ENCODE assay signal across 8 cellular contexts in genomic region chr20:4814696-4815252, GRCh38. TPM values are rescaled to one million over a fixed set of nuclear protein-coding genes. Genes with fewer than 3 reads are reported as not detected.
DNase-seq lines count a peak whose midpoint lies in the region; ATAC-seq and TF ChIP-seq lines count a peak whose summit lies in the region.

No MANE protein-coding gene starts in this region.

- peaks cover 49% of the 10 kb centered on the region for H4K20me1 ChIP-seq in BLaER1

- H3K4me2 ChIP-seq in BLaER1, result peak overlapping the region; percentile 97

- peak overlapping the region; percentile 77 for H3K9ac ChIP-seq in BLaER1

- H3K4me3 ChIP-seq in BLaER1, result peak overlapping the region; percentile 60
- peak overlapping the region; percentile 14 for H3K4me3 ChIP-seq in HL-60 (replicated peaks; ENCODE audit: insufficient read depth, low read length)

- 0 out of 2 replicates have a peak, but pooled peaks cover 4% of the 10 kb centered on the region for H3K9me3 ChIP-seq in BLaER1

- intact Hi-C loops in left ventricle myocardium superior (cut with micrococcal nuclease), result no loop called here

- TF ChIP-seq CTCF in HL-60 (IDR thresholded peaks at IDR 0.05; ENCODE audit: insufficient read depth, low read length), result no peak

- H3K27me3 ChIP-seq in BLaER1, result no peaks in the 10 kb centered on the region
- H3K27me3 ChIP-seq in HL-60 (ENCODE audit: insufficient read depth, poor library complexity, severe bottlenecking), result no peaks in the 10 kb centered on the region

- H3K4me1 ChIP-seq in BLaER1, result peaks cover 86% of the 10 kb centered on the region

- DNase-seq in HL-60 (ENCODE audit: low read depth in 1 of 2, low spot score in 1 of 2) (peak in 1 of 2 experiments; percentile 89), left ventricle myocardium superior (peak; percentile 57), NCI-H146 (lab: John Stamatoyannopoulos, UW) (no peak), NCI-H1436 treated with DMSO at 0.1 percent for 48 hours (lab: John Stamatoyannopoulos, UW) (no peak)
- DNase-seq in activated CD8-positive, alpha-beta memory T cell treated with anti-CD3 and anti-CD28 coated beads, Interleukin-2, amount 50 U/mL, for 24 hours (ENCODE audit: extremely low read depth), result peak; percentile 59
- peak in 2 of 3 donors; percentile 49 to 52 for DNase-seq in stimulated activated CD4-positive, alpha-beta T cell treated with anti-CD3 and anti-CD28 coated beads, TNF-alpha, amount 100 ng/mL, for 48 hours (ENCODE audit: low read depth in 3 of 3)

- ATAC-seq in GM19468 (IDR thresholded peaks at IDR 0.05; ENCODE audit: extremely low read depth, unreplicated experiment), result peak; percentile 29
- ATAC-seq in left ventricle myocardium superior, result peak; percentile 58

- peaks cover 36% of the 10 kb centered on the region for H3K36me3 ChIP-seq in BLaER1

- H3K27ac ChIP-seq in BLaER1, result peak overlapping the region; percentile 95
- peak overlapping the region; percentile 99 for H3K27ac ChIP-seq in HL-60 (replicated peaks)

RNA-seq across cellular contexts. Expression of gene RASSF2, which starts 8.6 kb away (rescaled TPM):
- total RNA-seq in left ventricle myocardium superior, result 3.7 TPM

Comparison
In these comparisons a context has a peak if more than half of its experiments do, and no peak if none do; other contexts are left out.
1. DNase-seq: peak in activated CD8-positive, alpha-beta memory T cell treated with anti-CD3 and anti-CD28 coated beads, Interleukin-2, amount 50 U/mL, for 24 hours (single experiment), left ventricle myocardium superior (single experiment) and stimulated activated CD4-positive, alpha-beta T cell treated with anti-CD3 and anti-CD28 coated beads, TNF-alpha, amount 100 ng/mL, for 48 hours (2 of 3); none in NCI-H146 (single experiment) and NCI-H1436 treated with DMSO at 0.1 percent for 48 hours (single experiment).